ENCODE assay signal across 17 cellular contexts in the genomic region with DNA sequence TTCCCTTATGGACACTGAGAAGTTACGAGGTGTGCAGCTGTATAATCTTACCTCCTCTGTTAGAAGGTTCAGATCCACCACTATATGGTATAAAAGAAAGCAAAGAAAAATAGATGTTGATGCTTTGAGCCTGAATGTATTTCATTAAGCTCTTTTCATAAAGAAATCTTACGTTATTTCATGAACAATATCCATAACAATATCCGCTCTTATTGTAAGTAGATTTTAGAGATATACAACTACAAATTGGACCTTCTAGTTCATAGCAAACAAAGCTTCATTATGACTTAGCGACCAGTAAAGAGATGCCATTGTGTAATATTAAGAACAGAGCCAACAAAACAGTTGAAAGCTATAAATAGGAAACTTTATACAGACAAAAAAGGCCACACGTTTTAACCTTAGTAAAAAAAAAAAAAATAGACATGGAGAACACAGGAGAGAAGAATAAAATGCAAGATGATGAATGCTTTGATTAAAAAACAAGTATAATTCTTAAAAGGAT.
DNase-seq lines count a peak whose midpoint lies in the region; ATAC-seq and TF ChIP-seq lines count a peak whose summit lies in the region.
"Had no signal": no experiment of that assay in that cellular context is flagged by ENCODE, and none has a peak within 500 bp of the region (broad histone marks: within the 10 kb centered on the region; RNA-seq: fewer than 3 reads in every experiment).

No MANE protein-coding gene starts in this region.

- H3K4me3 Mint-ChIP-seq in nephron, result peak overlapping the region in 1 of 3 experiments; percentile 12
- H3K4me3 Mint-ChIP-seq: CD4-positive, CD25-positive, alpha-beta regulatory T cell had no signal

- no peak for ATAC-seq in HG03439 (IDR thresholded peaks at IDR 0.05; ENCODE audit: unreplicated experiment)
- ATAC-seq: K562 had no signal

- no peaks in the 10 kb centered on the region for H3K36me3 ChIP-seq in skeletal muscle tissue (ENCODE audit: control insufficient read depth in 3 of 3, insufficient read depth in 3 of 3, low read length in 3 of 3)
- H3K36me3 ChIP-seq: Peyer's patch had no signal

- H3K4me1 ChIP-seq in skeletal muscle tissue (ENCODE audit: control insufficient read depth in 3 of 3, insufficient read depth in 3 of 3, low read length in 3 of 3), result peaks cover 4 to 17% (median 15%) of the 10 kb centered on the region in 3 donors

- H3K27ac Mint-ChIP-seq in nephron, result peak overlapping the region; percentile 41 to 68 (median 62)
- H3K27ac Mint-ChIP-seq: CD4-positive, CD25-positive, alpha-beta regulatory T cell had no signal

- peaks cover 33% of the 10 kb centered on the region for H3K36me3 Mint-ChIP-seq in nephron (ENCODE audit: low read depth)
- H3K36me3 Mint-ChIP-seq: CD4-positive, CD25-positive, alpha-beta regulatory T cell had no signal

- DNase-seq in LHCN-M2 (ENCODE audit: low read depth), result peak; percentile 38
- peak; percentile 29 for DNase-seq in fibroblast of peridontal ligament (ENCODE audit: extremely low read depth)
- DNase-seq in activated CD4-positive, alpha-beta T cell treated with anti-CD3 and anti-CD28 coated beads, Interleukin-2, amount 50 U/mL, for 48 hours, result no peak
- DNase-seq in HuH-7 (ENCODE audit: low spot score), result no peak
- DNase-seq: CD4-positive, CD25-positive, alpha-beta regulatory T cell; COR-L47; DMS79; NCI-H1092 treated with DMSO at 0.1 percent for 48 hours; NCI-H1436 treated with DMSO at 0.1 percent for 48 hours; NCI-H2029; NCI-H2171; NCI-H526; Peyer's patch had no signal

- H3K4me3 ChIP-seq in skeletal muscle tissue (ENCODE audit: low read length in 3 of 3), result peak overlapping the region in 2 of 3 donors; percentile 3 to 19
- H3K4me3 ChIP-seq: K562, Peyer's patch had no signal

- no peak overlapping the region for H3K9ac ChIP-seq in skeletal muscle tissue (ENCODE audit: low read depth in 1 of 3, low read length in 3 of 3)

- H3K9me3 ChIP-seq in skeletal muscle tissue (ENCODE audit: control insufficient read depth in 3 of 3, low read length in 3 of 3), result no peaks in the 10 kb centered on the region
- H3K9me3 ChIP-seq: Peyer's patch had no signal

- peaks cover 78% of the 10 kb centered on the region for H3K4me1 Mint-ChIP-seq in nephron
- H3K4me1 Mint-ChIP-seq: CD4-positive, CD25-positive, alpha-beta regulatory T cell had no signal

- H3K27me3 ChIP-seq in skeletal muscle tissue (ENCODE audit: control insufficient read depth in 3 of 3, insufficient read depth in 3 of 3, low read length in 3 of 3), result no peaks in the 10 kb centered on the region
- H3K27me3 ChIP-seq: Peyer's patch had no signal

- H3K27me3 Mint-ChIP-seq in nephron (ENCODE audit: low read depth), result no peaks in the 10 kb centered on the region
- H3K27me3 Mint-ChIP-seq: CD4-positive, CD25-positive, alpha-beta regulatory T cell had no signal

- H3K27ac ChIP-seq in skeletal muscle tissue (ENCODE audit: low read depth, low read length), result no peak overlapping the region
- H3K27ac ChIP-seq: Peyer's patch had no signal

- TF ChIP-seq CTCF in nephron (IDR thresholded peaks at IDR 0.05; ENCODE audit: unreplicated experiment in 3 of 3), result no peak

- no peaks in the 10 kb centered on the region for H3K9me3 Mint-ChIP-seq in nephron

Comparison
In these comparisons a context has a peak if more than half of its experiments do, and no peak if none do; other contexts are left out.
1. DNase-seq: peak in LHCN-M2 (single experiment) and fibroblast of peridontal ligament (single experiment); none in activated CD4-positive, alpha-beta T cell treated with anti-CD3 and anti-CD28 coated beads, Interleukin-2, amount 50 U/mL, for 48 hours (0 of 2) and HuH-7 (single experiment).